In the genomic region with DNA sequence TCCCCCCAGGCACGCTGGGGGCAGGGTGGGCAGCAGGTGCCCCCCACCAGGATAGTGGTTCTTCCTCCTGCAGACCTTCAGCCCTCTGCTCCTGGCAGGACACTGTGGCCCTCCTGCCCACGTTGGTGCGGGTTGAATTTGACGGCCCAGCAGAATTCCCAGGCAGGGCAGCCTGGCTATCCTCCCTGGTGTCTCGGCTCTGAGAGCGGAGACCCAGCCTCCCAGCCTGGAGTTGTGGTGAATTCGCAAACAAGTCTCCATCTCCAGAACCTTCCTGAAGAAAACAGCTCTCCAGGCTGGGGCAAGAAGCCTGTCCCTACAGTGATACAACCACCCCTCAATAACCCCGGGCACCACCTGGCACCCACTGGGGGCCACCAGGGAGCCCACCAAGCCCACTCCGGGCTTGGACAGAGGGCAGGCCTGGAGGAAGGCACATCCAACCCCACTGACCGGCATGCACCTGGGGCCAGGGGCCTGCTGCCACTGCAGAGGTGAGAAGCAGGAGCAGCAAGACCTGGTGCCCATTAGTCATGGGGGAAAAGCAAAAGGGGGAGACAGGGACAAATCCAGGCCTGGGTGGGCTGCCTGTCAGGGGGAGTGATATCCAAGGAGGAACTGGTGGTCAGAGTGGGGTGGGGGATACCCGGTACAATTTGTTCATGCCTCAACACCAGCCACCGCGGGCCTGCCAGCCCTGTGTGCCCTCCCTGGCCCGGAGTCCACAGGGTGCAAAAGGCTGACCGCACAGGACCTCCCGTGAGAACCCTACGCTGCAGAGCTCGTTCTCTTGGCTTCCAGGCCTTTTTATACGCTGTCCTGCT, we compare ENCODE assay signal across 23 cellular contexts. TPM values are rescaled to one million over a fixed set of nuclear protein-coding genes. Genes with fewer than 3 reads are reported as not detected.
DNase-seq lines count a peak whose midpoint lies in the region; ATAC-seq, FAIRE-seq and TF ChIP-seq lines count a peak whose summit lies in the region.
"Had no signal": no experiment of that assay in that cellular context is flagged by ENCODE, and none has a peak within 500 bp of the region (broad histone marks: within the 10 kb centered on the region; RNA-seq: fewer than 3 reads in every experiment).

No MANE protein-coding gene starts in this region.

- H2BK15ac ChIP-seq in IMR-90 (ENCODE audit: low read depth, low read length) = no peak overlapping the region

- peaks cover 11 to 16% of the 10 kb centered on the region in 2 experiments for H3K79me1 ChIP-seq in IMR-90 (ENCODE audit: low read depth in 1 of 2, low read length in 2 of 2)

- peak overlapping the region; percentile 63 for H3K27ac Mint-ChIP-seq in stimulated activated effector memory CD8-positive, alpha-beta T cell treated with anti-CD3 and anti-CD28 coated beads, Interleukin-12 subunit alpha, Interleukin-12 subunit beta, amount 100 ng/mL, for 72 hours

- no peak overlapping the region for H3K14ac ChIP-seq in IMR-90 (replicated peaks; ENCODE audit: low read depth, low read length)

- no TSS peak for BruUV-seq in IMR-90 (replicated peaks; lab: Mats Ljungman, UMichigan)

- H2AK9ac ChIP-seq in IMR-90 (replicated peaks; ENCODE audit: low read depth, low read length, poor library complexity) = peak overlapping the region; percentile 50

- no peak overlapping the region for H2AK5ac ChIP-seq in IMR-90 (ENCODE audit: low read depth, low read length)

- dilution Hi-C loops in IMR-90 (cut with HindIII; ENCODE audit: low sequenced_read_pairs, unreplicated experiment) = no loop called here

- POLR2A ChIA-PET in IMR-90 (lab: Charles Lee; ENCODE audit: unreplicated experiment) = no interaction called here

- no peak overlapping the region for H3K4ac ChIP-seq in IMR-90 (ENCODE audit: low read depth, low read length)

- H4K20me1 ChIP-seq in IMR-90 (ENCODE audit: insufficient read depth, low read length) = no peaks in the 10 kb centered on the region

- no peak overlapping the region for H3K18ac ChIP-seq in IMR-90 (ENCODE audit: low read depth, low read length)

- peaks cover 8% of the 10 kb centered on the region for H3K4me1 ChIP-seq in IMR-90 (ENCODE audit: control insufficient read depth, insufficient read depth, low read length)
- H3K4me1 ChIP-seq in duodenal mucosa (ENCODE audit: control insufficient read depth in 1 of 2, insufficient read depth in 2 of 2, low read length in 2 of 2) = peaks cover 12 to 39% of the 10 kb centered on the region in 2 donors

- no peak overlapping the region for H2BK20ac ChIP-seq in IMR-90 (ENCODE audit: low read depth, low read length)

- no peak overlapping the region for H2BK120ac ChIP-seq in IMR-90 (ENCODE audit: low read depth, low read length)

- ATAC-seq in IMR-90 (ENCODE audit: low read depth) = no peak
- no peak for ATAC-seq in stimulated activated effector memory CD8-positive, alpha-beta T cell treated with anti-CD3 and anti-CD28 coated beads, Interleukin-12 subunit alpha, Interleukin-12 subunit beta, amount 100 ng/mL, for 72 hours
- no peak for ATAC-seq in HG02588 (IDR thresholded peaks at IDR 0.05; ENCODE audit: unreplicated experiment)

- H3K27me3 ChIP-seq in H7 (ENCODE audit: control insufficient read depth, insufficient read depth, low read length) (no peaks in the 10 kb centered on the region; the same call in 1 of the 2 replicates), IMR-90 (ENCODE audit: control insufficient read depth, insufficient read depth, low read length) (no peaks in the 10 kb centered on the region), duodenal mucosa (ENCODE audit: control insufficient read depth in 1 of 2, insufficient read depth in 2 of 2, low read length in 2 of 2) (no peaks in the 10 kb centered on the region)
- H3K27me3 ChIP-seq: SJSA1 had no signal

- CTCF ChIA-PET in IMR-90 (lab: Yijun Ruan, JAX) = no interaction called here

- H3K4me2 ChIP-seq in IMR-90 (ENCODE audit: low read depth, low read length) = no peak overlapping the region

- H3K27ac ChIP-seq in IMR-90 (ENCODE audit: insufficient read depth, low read length) = no peak overlapping the region
- no peak overlapping the region for H3K27ac ChIP-seq in duodenal mucosa (ENCODE audit: low read depth, low read length)
- H3K27ac ChIP-seq: HL-60, SJSA1 had no signal

- H4K5ac ChIP-seq in IMR-90 (ENCODE audit: low read depth, low read length) = no peak overlapping the region

- no peak overlapping the region for H2BK5ac ChIP-seq in IMR-90 (ENCODE audit: low read depth, low read length, poor library complexity, severe bottlenecking)

- in situ Hi-C loops in IMR-90 (cut with MboI; ENCODE audit: low sequenced_read_pairs) = no loop called here

- no peak for TF ChIP-seq CTCF in IMR-90 (conservative IDR thresholded peaks at IDR 0.05; ENCODE audit: low read depth, low read length)

- H3K23ac ChIP-seq in IMR-90 (ENCODE audit: low read depth, low read length) = no peak overlapping the region

- FAIRE-seq in GM12891 (lab: Jason Lieb, UNC) = no peak
- FAIRE-seq: GM19239, H54, HTR-8/SVneo had no signal

- H3K4me3 ChIP-seq in H7 (ENCODE audit: insufficient read depth, low read depth, low read length) = no peak overlapping the region
- no peak overlapping the region for H3K4me3 ChIP-seq in IMR-90 (ENCODE audit: insufficient read depth, low read depth, low read length)
- H3K4me3 ChIP-seq in duodenal mucosa (ENCODE audit: low read depth in 1 of 2, low read length in 2 of 2) = peak overlapping the region; percentile 43 to 50
- H3K4me3 ChIP-seq: SJSA1 had no signal

- TF ChIP-seq POLR2A in IMR-90 (IDR thresholded peaks at IDR 0.05; ENCODE audit: low read depth, low read length) = no peak
- no peak for TF ChIP-seq POLR2A in GM12891 (IDR thresholded peaks at IDR 0.05; ENCODE audit: low read depth, low read length)

- 94% methylated on average over 11 of the region's 19 CpGs; no CpG with 5 or more reads in 1 of the 2 experiments for WGBS in IMR-90 (ENCODE audit: extremely low coverage in 2 of 2, insufficient read length in 1 of 2), 2 experiments

- H3K9me3 Mint-ChIP-seq in stimulated activated effector memory CD8-positive, alpha-beta T cell treated with anti-CD3 and anti-CD28 coated beads, Interleukin-12 subunit alpha, Interleukin-12 subunit beta, amount 100 ng/mL, for 72 hours = no peaks in the 10 kb centered on the region

- peaks cover 6% of the 10 kb centered on the region; the same call in 1 of the 2 replicates for H3K9me1 ChIP-seq in IMR-90 (ENCODE audit: insufficient read depth, low read length)

- no peak for TF ChIP-seq RAD21 in IMR-90 (IDR thresholded peaks at IDR 0.05; ENCODE audit: low read length)

- peak; percentile 42 for DNase-seq in H7
- no peak for DNase-seq in IMR-90
- no peak for DNase-seq in stimulated activated effector memory CD8-positive, alpha-beta T cell treated with anti-CD3 and anti-CD28 coated beads, Interleukin-12 subunit alpha, Interleukin-12 subunit beta, amount 100 ng/mL, for 72 hours (ENCODE audit: low spot score in 2 of 2)
- DNase-seq in GM12891 (ENCODE audit: insufficient read length, low spot score) = no peak
- no peak for DNase-seq in middle frontal gyrus (ENCODE audit: extremely low spot score, low spot score)
- DNase-seq: Caco-2; CD4-positive, CD25-positive, alpha-beta regulatory T cell; EL; KBM-7; MV-4-11; NCI-H1436; NCI-H2029 treated with DMSO at 0.1 percent for 48 hours; NCI-H2171 treated with DMSO at 0.1 percent for 48 hours; NCI-H446 treated with DMSO at 0.1 percent for 48 hours; NK-92 treated with Interleukin-12 subunit alpha and Interleukin-12 subunit beta, amount 100 ng/mL, for 24 hours; OCI-M1 had no signal

- peaks cover 20% of the 10 kb centered on the region for H3K4me1 Mint-ChIP-seq in stimulated activated effector memory CD8-positive, alpha-beta T cell treated with anti-CD3 and anti-CD28 coated beads, Interleukin-12 subunit alpha, Interleukin-12 subunit beta, amount 100 ng/mL, for 72 hours

- H3K9ac ChIP-seq in IMR-90 (ENCODE audit: low read depth, low read length) (no peak overlapping the region), duodenal mucosa (ENCODE audit: low read depth in 1 of 2, low read length in 2 of 2) (peak overlapping the region; percentile 18 to 39)

- no peaks in the 10 kb centered on the region for H3K9me3 ChIP-seq in IMR-90 (ENCODE audit: control insufficient read depth, insufficient read depth, low read length)
- no peaks in the 10 kb centered on the region for H3K9me3 ChIP-seq in duodenal mucosa (ENCODE audit: control insufficient read depth in 1 of 2, low read length in 2 of 2)
- H3K9me3 ChIP-seq: Caco-2 had no signal

- no peak overlapping the region for H4K8ac ChIP-seq in IMR-90 (ENCODE audit: low read depth in 2 of 2, low read length in 2 of 2)

- H3K36me3 ChIP-seq in H7 (replicated peaks; ENCODE audit: control insufficient read depth, insufficient read depth, low read length) (peaks cover 2% of the 10 kb centered on the region), IMR-90 (ENCODE audit: control insufficient read depth, insufficient read depth, low read length) (peaks cover 13% of the 10 kb centered on the region), duodenal mucosa (ENCODE audit: control insufficient read depth in 1 of 2, insufficient read depth in 2 of 2, low read length in 2 of 2) (peaks cover 9 to 16% of the 10 kb centered on the region in 2 donors)

- intact Hi-C loops in IMR-90 (cut with micrococcal nuclease) = no loop called here

- H3K4me3 Mint-ChIP-seq in stimulated activated effector memory CD8-positive, alpha-beta T cell treated with anti-CD3 and anti-CD28 coated beads, Interleukin-12 subunit alpha, Interleukin-12 subunit beta, amount 100 ng/mL, for 72 hours = no peak overlapping the region

- H3K36me3 Mint-ChIP-seq in stimulated activated effector memory CD8-positive, alpha-beta T cell treated with anti-CD3 and anti-CD28 coated beads, Interleukin-12 subunit alpha, Interleukin-12 subunit beta, amount 100 ng/mL, for 72 hours = peaks cover 8% of the 10 kb centered on the region
- H3K36me3 Mint-ChIP-seq: CD4-positive, CD25-positive, alpha-beta regulatory T cell had no signal

- no peak overlapping the region for H2AFZ ChIP-seq in IMR-90 (replicated peaks; ENCODE audit: low read length, poor library complexity)

- H3K56ac ChIP-seq in IMR-90 (ENCODE audit: extremely low read depth, insufficient read depth, low read length) = no peak overlapping the region

- H4K91ac ChIP-seq in IMR-90 (ENCODE audit: insufficient read depth, low read depth, low read length) = no peak overlapping the region

TF ChIP-seq in IMR-90, 13 proteins besides CTCF, POLR2A, EP300 and RAD21:
- TF ChIP-seq CHD1 (IDR thresholded peaks at IDR 0.05; ENCODE audit: low read depth, low read length) (no peak), RCOR1 (IDR thresholded peaks at IDR 0.05; ENCODE audit: insufficient replicate concordance, low read length) (no peak)

TF ChIP-seq in GM12891, 5 proteins besides CTCF, POLR2A, EP300 and RAD21 (continues in another document):
- TF ChIP-seq TAF1 (IDR thresholded peaks at IDR 0.05; ENCODE audit: low read depth, low read length) = no peak
- no peak for TF ChIP-seq SPI1 (IDR thresholded peaks at IDR 0.05; ENCODE audit: low read depth, low read length)
- no peak for TF ChIP-seq POU2F2 (IDR thresholded peaks at IDR 0.05; ENCODE audit: low read depth, low read length)
- no peak for TF ChIP-seq PAX5 (IDR thresholded peaks at IDR 0.05; ENCODE audit: insufficient read depth, low read length, severe bottlenecking)

RNA-seq across cellular contexts. Expression of a gene that starts 3.6 kb away (rescaled TPM):
- total RNA-seq in H7 (2014; rRNA removed; shearing (Covaris generic)) = 52.0 and 55.7 TPM in 2 replicates
- total RNA-seq in IMR-90 (2012; rRNA removed) = 3.9 and 5.3 TPM in 2 replicates
- 15.7 and 25.8 TPM in 2 replicates for polyA plus RNA-seq in IMR-90 (2012; rRNA removed)
- polyA plus RNA-seq in IMR-90 (2012; cell fraction: cytosol; rRNA removed) = 10.3 and 41.0 TPM in 2 replicates
- 48.7 and 143 TPM in 2 replicates for polyA plus RNA-seq in IMR-90 (2012; cell fraction: nucleus; rRNA removed; ENCODE audit: low replicate concordance)
- polyA plus RNA-seq in GM12891 (2012; ENCODE audit: low read depth, missing spikeins) = 1.2 TPM

Comparison
In these comparisons a context has a peak if more than half of its experiments do, and no peak if none do; other contexts are left out.
1. H3K4me3 ChIP-seq: peak in duodenal mucosa (2 of 2); none in H7 (single experiment) and IMR-90 (single experiment).